1 cellular context compared by ENCODE assay signal in genomic region chr7:96126382-96126781, GRCh38.
TF ChIP-seq lines count a peak whose summit lies in the region.

No MANE protein-coding gene starts in this region.

TF ChIP-seq in liver, 16 proteins besides CTCF, POLR2A, EP300 and RAD21 (continued from another document):
- TF ChIP-seq REST (IDR thresholded peaks at IDR 0.05), result peak; percentile 53
- no peak for TF ChIP-seq ZBTB33 (IDR thresholded peaks at IDR 0.05)
